ENCODE assay signal across 8 cellular contexts in genomic region chr3:4978966-4979400, GRCh38. TPM values are rescaled to one million over a fixed set of nuclear protein-coding genes. Genes with fewer than 3 reads are reported as not detected.
DNase-seq lines count a peak whose midpoint lies in the region; ATAC-seq and TF ChIP-seq lines count a peak whose summit lies in the region.

No MANE protein-coding gene starts in this region.

- peaks cover 44% of the 10 kb centered on the region for H3K4me1 ChIP-seq in osteoblast (ENCODE audit: insufficient read depth, low read length)

- H3K4me3 Mint-ChIP-seq in glutamatergic neuron (ENCODE audit: unreplicated experiment) (peak overlapping the region; percentile 67), type B pancreatic cell (peak overlapping the region; percentile 96)

- peaks cover 45% of the 10 kb centered on the region for H3K79me2 ChIP-seq in osteoblast (ENCODE audit: insufficient read depth, low read length)

- H3K9me3 ChIP-seq in osteoblast (ENCODE audit: low read depth, low read length): no peaks in the 10 kb centered on the region

- H3K4me3 ChIP-seq in osteoblast (ENCODE audit: insufficient read depth, low read length): peak overlapping the region; percentile 76

- peak overlapping the region; percentile 92 for H3K4me2 ChIP-seq in osteoblast (ENCODE audit: insufficient read depth, low read length)

- no peak overlapping the region for H3K27ac ChIP-seq in osteoblast (ENCODE audit: low read depth, low read length)

- H4K20me1 ChIP-seq in osteoblast (ENCODE audit: insufficient read depth, low read length): peaks cover 20% of the 10 kb centered on the region

- peak overlapping the region; percentile 99 for H3K27ac Mint-ChIP-seq in activated naive CD4-positive, alpha-beta T cell treated with anti-CD3 and anti-CD28 coated beads, Interleukin-2, amount 50 U/mL, for 72 hours
- H3K27ac Mint-ChIP-seq in glutamatergic neuron (ENCODE audit: unreplicated experiment) (no peak overlapping the region), type B pancreatic cell (peak overlapping the region; percentile 90)

- ATAC-seq in GM21786 (IDR thresholded peaks at IDR 0.05; ENCODE audit: unreplicated experiment): peak; percentile 34
- peak; percentile 61 to 73 for ATAC-seq in activated naive CD4-positive, alpha-beta T cell treated with anti-CD3 and anti-CD28 coated beads, Interleukin-2, amount 50 U/mL, for 72 hours

- peaks cover 33% of the 10 kb centered on the region for H3K36me3 ChIP-seq in osteoblast (ENCODE audit: insufficient read depth, low read length)

- H3K27me3 ChIP-seq in osteoblast (ENCODE audit: insufficient read depth, low read length): no peaks in the 10 kb centered on the region

- H3K9me3 Mint-ChIP-seq in activated naive CD4-positive, alpha-beta T cell treated with anti-CD3 and anti-CD28 coated beads, Interleukin-2, amount 50 U/mL, for 72 hours: peaks cover 0 to 5% of the 10 kb centered on the region in 2 donors
- H3K9me3 Mint-ChIP-seq in glutamatergic neuron (ENCODE audit: unreplicated experiment): peaks cover 4% of the 10 kb centered on the region
- no peaks in the 10 kb centered on the region for H3K9me3 Mint-ChIP-seq in type B pancreatic cell

- H3K4me1 Mint-ChIP-seq in glutamatergic neuron (ENCODE audit: low read depth, unreplicated experiment): peaks cover 6% of the 10 kb centered on the region
- peaks cover 34% of the 10 kb centered on the region for H3K4me1 Mint-ChIP-seq in type B pancreatic cell (ENCODE audit: unreplicated experiment)

- H2AFZ ChIP-seq in osteoblast (ENCODE audit: low read length): no peak overlapping the region

- DNase-seq in EL: peak; percentile 97
- DNase-seq in KG1 (lab: John Stamatoyannopoulos, UW): peak; percentile 94
- DNase-seq in SK-N-DZ (ENCODE audit: low spot score): peak; percentile 68
- DNase-seq in activated naive CD4-positive, alpha-beta T cell treated with anti-CD3 and anti-CD28 coated beads, Interleukin-2, amount 50 U/mL, for 72 hours (ENCODE audit: low spot score in 2 of 2): peak; percentile 92 to 97
- DNase-seq in glutamatergic neuron: peak; percentile 45
- DNase-seq in osteoblast (ENCODE audit: insufficient read length, low spot score, missing footprints): peak; percentile 96
- DNase-seq in type B pancreatic cell (ENCODE audit: extremely low spot score, unreplicated experiment): no peak

- H3K36me3 Mint-ChIP-seq in activated naive CD4-positive, alpha-beta T cell treated with anti-CD3 and anti-CD28 coated beads, Interleukin-2, amount 50 U/mL, for 72 hours: peaks cover 46 to 48% of the 10 kb centered on the region in 2 donors
- H3K36me3 Mint-ChIP-seq in glutamatergic neuron (ENCODE audit: unreplicated experiment) (no peaks in the 10 kb centered on the region), type B pancreatic cell (peaks cover 12% of the 10 kb centered on the region)

- TF ChIP-seq CTCF in glutamatergic neuron (IDR thresholded peaks at IDR 0.05; ENCODE audit: partially characterized antibody, unreplicated experiment) (no peak), osteoblast (IDR thresholded peaks at IDR 0.05; ENCODE audit: extremely low read depth, low read depth, low read length) (no peak), type B pancreatic cell (conservative IDR thresholded peaks at IDR 0.05) (no peak)

- peaks cover 15% of the 10 kb centered on the region for H3K27me3 Mint-ChIP-seq in glutamatergic neuron (ENCODE audit: unreplicated experiment)
- H3K27me3 Mint-ChIP-seq in type B pancreatic cell: peaks cover 41% of the 10 kb centered on the region

RNA-seq across cellular contexts. Expression of gene BHLHE40, which starts 0.3 kb away (rescaled TPM):
- 0.03 and 0.09 TPM in 2 replicates for polyA plus RNA-seq in SK-N-DZ (2014; cell fraction: cytosol; rRNA removed)
- not detected in 2 replicates for polyA plus RNA-seq in SK-N-DZ (2014; cell fraction: nucleus; rRNA removed)
- 100 to 1,000 TPM; 228 to 369 TPM for total RNA-seq in activated naive CD4-positive, alpha-beta T cell treated with anti-CD3 and anti-CD28 coated beads, Interleukin-2, amount 50 U/mL, for 72 hours
- total RNA-seq in glutamatergic neuron (ENCODE audit: unreplicated experiment): 0.22 TPM
- 70.2 and 71.9 TPM in 2 replicates for total RNA-seq in osteoblast
- total RNA-seq in type B pancreatic cell (ENCODE audit: low replicate concordance): 13.6 and 40.5 TPM in 2 replicates

Comparison
In these comparisons a context has a peak if more than half of its experiments do, and no peak if none do; other contexts are left out.
1. RNA of gene BHLHE40, which starts 0.3 kb away (total RNA-seq): 228 to 369 TPM in activated naive CD4-positive, alpha-beta T cell treated with anti-CD3 and anti-CD28 coated beads, Interleukin-2, amount 50 U/mL, for 72 hours, 70.2 to 71.9 TPM in osteoblast and 13.6 to 40.5 TPM in type B pancreatic cell; 0.22 TPM in glutamatergic neuron (single experiment); every median in the first group is over 10 times any median in the second.